In genomic region chr4:56468097-56468422, GRCh38 we compare ENCODE assay signal across 8 cellular contexts. TPM values are rescaled to one million over a fixed set of nuclear protein-coding genes. Genes with fewer than 3 reads are reported as not detected.
DNase-seq lines count a peak whose midpoint lies in the region; ATAC-seq and TF ChIP-seq lines count a peak whose summit lies in the region.

No MANE protein-coding gene starts in this region.

- H3K27ac ChIP-seq in neutrophil = peak overlapping the region; percentile 88

- H3K36me3 Mint-ChIP-seq in activated T-cell treated with anti-CD3 and anti-CD28 coated beads, Interleukin-2, amount 50 U/mL, for 4 hours (ENCODE audit: insufficient read depth) = peaks cover 12% of the 10 kb centered on the region

- H3K36me3 ChIP-seq in neutrophil = peaks cover 15% of the 10 kb centered on the region

- H3K27me3 Mint-ChIP-seq in activated T-cell treated with anti-CD3 and anti-CD28 coated beads, Interleukin-2, amount 50 U/mL, for 4 hours (ENCODE audit: low read depth) = no peaks in the 10 kb centered on the region

- H3K9me3 ChIP-seq in neutrophil = no peaks in the 10 kb centered on the region

- H3K4me3 ChIP-seq in neutrophil (ENCODE audit: low read depth in 1 of 2, low read length in 1 of 2) = peak overlapping the region; percentile 71 to 100

- peaks cover 27 to 29% of the 10 kb centered on the region in 2 experiments for H3K4me1 ChIP-seq in neutrophil (ENCODE audit: control insufficient read depth in 1 of 2, insufficient read depth in 1 of 2, low read depth in 1 of 2, low read length in 1 of 2)

- H3K4me3 Mint-ChIP-seq in activated T-cell treated with anti-CD3 and anti-CD28 coated beads, Interleukin-2, amount 50 U/mL, for 4 hours = peak overlapping the region; percentile 96

- DNase-seq in activated naive CD4-positive, alpha-beta T cell treated with Interleukin-2 at 50 U/mL for 16 hours = peak; percentile 49
- no peak for DNase-seq in activated naive CD4-positive, alpha-beta T cell (lab: John Stamatoyannopoulos, UW)
- DNase-seq in HCEC 1CT = peak; percentile 18
- peak; percentile 52 for DNase-seq in LoVo (ENCODE audit: low spot score)
- no peak for DNase-seq in activated T-cell treated with anti-CD3 and anti-CD28 coated beads, Interleukin-2, amount 50 U/mL, for 4 hours
- DNase-seq in germinal center (ENCODE audit: low spot score) = peak; percentile 40
- no peak for DNase-seq in NCI-H128 (lab: John Stamatoyannopoulos, UW; ENCODE audit: unreplicated experiment)

- peaks cover 46% of the 10 kb centered on the region for H3K4me1 Mint-ChIP-seq in activated T-cell treated with anti-CD3 and anti-CD28 coated beads, Interleukin-2, amount 50 U/mL, for 4 hours (ENCODE audit: low read depth)

- no peaks in the 10 kb centered on the region for H3K9me3 Mint-ChIP-seq in activated T-cell treated with anti-CD3 and anti-CD28 coated beads, Interleukin-2, amount 50 U/mL, for 4 hours

- no peaks in the 10 kb centered on the region for H3K27me3 ChIP-seq in neutrophil

- no peak for TF ChIP-seq CTCF in neutrophil (IDR thresholded peaks at IDR 0.05)

- ATAC-seq in activated T-cell treated with anti-CD3 and anti-CD28 coated beads, Interleukin-2, amount 50 U/mL, for 4 hours = peak; percentile 55 to 63

RNA-seq across cellular contexts. Expression of gene SRP72, which starts 0.6 kb away (rescaled TPM):
- total RNA-seq in activated T-cell treated with anti-CD3 and anti-CD28 coated beads, Interleukin-2, amount 50 U/mL, for 4 hours = 100 to 1,000 TPM; 206 to 227 (median 213) TPM

RNA-seq across cellular contexts. Expression of gene PAICS, which starts 32.0 kb away (rescaled TPM):
- 100 to 1,000 TPM; 309 to 370 (median 332) TPM for total RNA-seq in activated T-cell treated with anti-CD3 and anti-CD28 coated beads, Interleukin-2, amount 50 U/mL, for 4 hours

RNA-seq across cellular contexts. Expression of gene PPAT, which starts 32.6 kb away (rescaled TPM):
- total RNA-seq in activated T-cell treated with anti-CD3 and anti-CD28 coated beads, Interleukin-2, amount 50 U/mL, for 4 hours = 10 to 100 TPM; 68.9 to 79.0 (median 76.7) TPM

RNA-seq across cellular contexts. Expression of gene ARL9, which starts 37.5 kb away (rescaled TPM):
- under 1 TPM; 0.18 to 0.46 (median 0.42) TPM for total RNA-seq in activated T-cell treated with anti-CD3 and anti-CD28 coated beads, Interleukin-2, amount 50 U/mL, for 4 hours

Comparison
In these comparisons a context has a peak if more than half of its experiments do, and no peak if none do; other contexts are left out.
1. DNase-seq: peak in activated naive CD4-positive, alpha-beta T cell treated with Interleukin-2 at 50 U/mL for 16 hours (single experiment), HCEC 1CT (single experiment), LoVo (single experiment) and germinal center (single experiment); none in activated naive CD4-positive, alpha-beta T cell (0 of 4), activated T-cell treated with anti-CD3 and anti-CD28 coated beads, Interleukin-2, amount 50 U/mL, for 4 hours (single experiment) and NCI-H128 (single experiment).